In genomic region chr12:58034712-58035111, GRCh38 we compare ENCODE assay signal across 18 cellular contexts.
"Had no signal": no experiment of that assay in that cellular context is flagged by ENCODE, and none has a peak within 500 bp of the region (broad histone marks: within the 10 kb centered on the region; RNA-seq: fewer than 3 reads in every experiment).

No MANE protein-coding gene starts in this region.

- H3K36me3 ChIP-seq: lower lobe of right lung, neural progenitor cell, spleen, tibial nerve, uterus had no signal

- H3K27me3 ChIP-seq: neural progenitor cell, spleen, tibial nerve, uterus had no signal

- H3K4me3 ChIP-seq: lower lobe of right lung, neural progenitor cell, spleen, tibial nerve, uterus had no signal

- H3K4me2 ChIP-seq: neural progenitor cell had no signal

- DNase-seq: activated CD4-positive, alpha-beta memory T cell treated with anti-CD3 and anti-CD28 coated beads for 36 hours; activated CD4-positive, alpha-beta T cell treated with anti-CD3 and anti-CD28 coated beads for 48 hours; activated effector memory CD4-positive, alpha-beta T cell treated with Interleukin-2 at 50 U/mL for 16 hours; activated naive CD4-positive, alpha-beta T cell treated with anti-CD3 and anti-CD28 coated beads, Interleukin-2, amount 10 ng/mL, durations not matched to agents 7 days and 5 days; activated T-cell treated with anti-CD3 and anti-CD28 coated beads, Interleukin-2, amount 50 U/mL, for 72 hours; effector CD8-positive, alpha-beta T cell; lower lobe of right lung; naive B cell; spleen; stimulated activated CD4-positive, alpha-beta T cell treated with anti-CD3 and anti-CD28 coated beads, Interleukin-4, amount 100 ng/mL, for 24 hours; stimulated activated naive CD8-positive, alpha-beta T cell treated with anti-CD3 and anti-CD28 coated beads, Interleukin-15, Interleukin-2, amounts not matched to agents 100 U/mL and 50 U/mL, for 24 hours; substantia nigra; SW 1271; T-helper 17 cell; uterus had no signal

- H3K9ac ChIP-seq: neural progenitor cell had no signal

- H3K4me1 ChIP-seq: lower lobe of right lung, neural progenitor cell, spleen, tibial nerve, uterus had no signal

- H2AFZ ChIP-seq: neural progenitor cell had no signal

- ATAC-seq: activated T-cell treated with anti-CD3 and anti-CD28 coated beads, Interleukin-2, amount 50 U/mL, for 72 hours; left lobe of liver; lower lobe of right lung; stimulated activated naive CD8-positive, alpha-beta T cell treated with anti-CD3 and anti-CD28 coated beads, Interleukin-15, Interleukin-2, amounts not matched to agents 100 U/mL and 50 U/mL, for 24 hours; T-helper 17 cell had no signal

- H3K27ac ChIP-seq: lower lobe of right lung, neural progenitor cell, spleen, tibial nerve, uterus had no signal
